In the genomic region with DNA sequence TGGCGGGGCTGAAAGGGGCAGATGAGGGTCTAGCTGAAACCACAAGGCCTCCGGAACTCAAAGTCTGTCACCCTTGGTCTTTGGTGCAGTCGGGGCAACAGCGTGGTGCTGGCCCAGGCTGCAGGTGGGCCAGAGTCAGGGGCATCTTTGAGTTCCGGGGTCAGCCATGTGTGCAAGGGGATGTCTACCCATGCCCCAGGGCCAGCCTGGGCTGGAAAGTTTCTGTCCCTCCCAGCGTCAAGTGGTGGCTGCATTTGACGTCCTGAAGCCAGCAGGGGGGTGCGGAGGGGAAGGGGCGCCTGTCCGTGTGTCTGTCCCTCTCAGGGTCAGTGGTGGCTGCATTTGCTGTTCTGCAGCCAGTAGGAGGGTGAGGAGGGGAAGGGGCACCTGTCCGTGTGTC, we compare ENCODE assay signal across 8 cellular contexts. TPM values are rescaled to one million over a fixed set of nuclear protein-coding genes. Genes with fewer than 3 reads are reported as not detected.
DNase-seq lines count a peak whose midpoint lies in the region; ATAC-seq and TF ChIP-seq lines count a peak whose summit lies in the region.

No MANE protein-coding gene starts in this region.

- POLR2A ChIA-PET in activated CD8-positive, alpha-beta T cell treated with anti-CD3 and anti-CD28 coated beads for 36 hours (lab: Charles Lee) = interaction anchor here (0.7 to 0.8 kb wide), 3 partner anchors 13 to 44 kb away, joined by 3 to 5 read pairs (median 4); no protein-coding TSS in a partner anchor

- peak overlapping the region; percentile 90 for H3K4me3 Mint-ChIP-seq in activated CD4-positive, alpha-beta T cell treated with anti-CD3 and anti-CD28 coated beads, Interleukin-2, amount 10 ng/mL, durations not matched to agents 24 days and 14 days
- peak overlapping the region; percentile 88 for H3K4me3 Mint-ChIP-seq in activated CD8-positive, alpha-beta T cell treated with anti-CD3 and anti-CD28 coated beads for 36 hours

- H3K36me3 Mint-ChIP-seq in activated CD4-positive, alpha-beta T cell treated with anti-CD3 and anti-CD28 coated beads, Interleukin-2, amount 10 ng/mL, durations not matched to agents 24 days and 14 days (ENCODE audit: low read depth) = peaks cover 20% of the 10 kb centered on the region
- H3K36me3 Mint-ChIP-seq in activated CD8-positive, alpha-beta T cell treated with anti-CD3 and anti-CD28 coated beads for 36 hours (ENCODE audit: low read depth) = peaks cover 22% of the 10 kb centered on the region

- H3K9me3 ChIP-seq in iPS-18c (ENCODE audit: control insufficient read depth, insufficient read depth, low read length) (no peaks in the 10 kb centered on the region), stomach smooth muscle (ENCODE audit: control insufficient read depth in 2 of 2, low read length in 2 of 2) (no peaks in the 10 kb centered on the region)

- H3K9ac ChIP-seq in stomach smooth muscle (ENCODE audit: low read length in 2 of 2) = peak overlapping the region; percentile 66 to 86

- H3K27ac ChIP-seq in stomach smooth muscle (ENCODE audit: low read length) = peak overlapping the region; percentile 95

- peaks cover 0 to 6% of the 10 kb centered on the region in 2 donors for H3K36me3 ChIP-seq in stomach smooth muscle (ENCODE audit: control insufficient read depth in 2 of 2, insufficient read depth in 2 of 2, low read length in 2 of 2)

- ATAC-seq in activated CD8-positive, alpha-beta T cell treated with anti-CD3 and anti-CD28 coated beads for 36 hours = no peak
- ATAC-seq in HG03135 (IDR thresholded peaks at IDR 0.05; ENCODE audit: unreplicated experiment) (no peak), HG03139 (IDR thresholded peaks at IDR 0.05; ENCODE audit: unreplicated experiment) (no peak)

- H3K4me1 ChIP-seq in stomach smooth muscle (ENCODE audit: control insufficient read depth, insufficient read depth, low read length) = peaks cover 28% of the 10 kb centered on the region

- H3K4me3 ChIP-seq in iPS-18c (ENCODE audit: insufficient read depth, low read depth, low read length) (peak overlapping the region; percentile 77), stomach smooth muscle (ENCODE audit: low read length in 2 of 2) (peak overlapping the region; percentile 85 to 88)

- H3K4me1 Mint-ChIP-seq in activated CD4-positive, alpha-beta T cell treated with anti-CD3 and anti-CD28 coated beads, Interleukin-2, amount 10 ng/mL, durations not matched to agents 24 days and 14 days = peaks cover 24% of the 10 kb centered on the region
- peaks cover 33% of the 10 kb centered on the region for H3K4me1 Mint-ChIP-seq in activated CD8-positive, alpha-beta T cell treated with anti-CD3 and anti-CD28 coated beads for 36 hours (ENCODE audit: low read depth)

- intact Hi-C loops in activated CD4-positive, alpha-beta T cell treated with anti-CD3 and anti-CD28 coated beads, Interleukin-2, amount 10 ng/mL, durations not matched to agents 24 days and 14 days (cut with micrococcal nuclease) = loop anchor here (1.0 to 10.0 kb wide), 7 partner anchors 24 to 202 kb away; a partner anchor contains a TSS
- intact Hi-C loops in activated CD8-positive, alpha-beta T cell treated with anti-CD3 and anti-CD28 coated beads for 36 hours (cut with micrococcal nuclease) = loop anchor here (10.0 kb wide), 1 partner anchor 80 kb away; a partner anchor contains a TSS

- H3K27me3 ChIP-seq in stomach smooth muscle (ENCODE audit: control insufficient read depth in 1 of 2, insufficient read depth in 2 of 2, low read length in 2 of 2) = no peaks in the 10 kb centered on the region

- H3K27ac Mint-ChIP-seq in activated CD4-positive, alpha-beta T cell treated with anti-CD3 and anti-CD28 coated beads, Interleukin-2, amount 10 ng/mL, durations not matched to agents 24 days and 14 days = peak overlapping the region; percentile 88
- H3K27ac Mint-ChIP-seq in activated CD8-positive, alpha-beta T cell treated with anti-CD3 and anti-CD28 coated beads for 36 hours = peak overlapping the region; percentile 95

- no peaks in the 10 kb centered on the region for H3K27me3 Mint-ChIP-seq in activated CD4-positive, alpha-beta T cell treated with anti-CD3 and anti-CD28 coated beads, Interleukin-2, amount 10 ng/mL, durations not matched to agents 24 days and 14 days
- no peaks in the 10 kb centered on the region for H3K27me3 Mint-ChIP-seq in activated CD8-positive, alpha-beta T cell treated with anti-CD3 and anti-CD28 coated beads for 36 hours

- DNase-seq in activated CD4-positive, alpha-beta T cell treated with anti-CD3 and anti-CD28 coated beads, Interleukin-2, amount 10 ng/mL, durations not matched to agents 24 days and 14 days = peak; percentile 69
- DNase-seq in activated CD4-positive, alpha-beta T cell treated with anti-CD3 and anti-CD28 coated beads for 48 hours = no peak
- DNase-seq in activated CD8-positive, alpha-beta T cell treated with anti-CD3 and anti-CD28 coated beads for 36 hours = no peak
- no peak for DNase-seq in activated gamma-delta T cell (lab: John Stamatoyannopoulos, UW)

- TF ChIP-seq CTCF in activated CD8-positive, alpha-beta T cell treated with anti-CD3 and anti-CD28 coated beads for 36 hours (IDR thresholded peaks at IDR 0.05) = no peak

- H3K9me3 Mint-ChIP-seq in activated CD4-positive, alpha-beta T cell treated with anti-CD3 and anti-CD28 coated beads, Interleukin-2, amount 10 ng/mL, durations not matched to agents 24 days and 14 days = no peaks in the 10 kb centered on the region
- H3K9me3 Mint-ChIP-seq in activated CD8-positive, alpha-beta T cell treated with anti-CD3 and anti-CD28 coated beads for 36 hours = no peaks in the 10 kb centered on the region

- CTCF ChIA-PET in activated CD8-positive, alpha-beta T cell treated with anti-CD3 and anti-CD28 coated beads for 36 hours (lab: Charles Lee) = interaction anchor here (0.9 to 1.0 kb wide), 2 partner anchors 8 to 26 kb away, joined by 3 read pairs; no protein-coding TSS in a partner anchor

RNA-seq across cellular contexts. Expression of a gene that starts 0.7 kb away (rescaled TPM):
- 39.5 and 40.9 TPM in 2 replicates for total RNA-seq in activated CD4-positive, alpha-beta T cell treated with anti-CD3 and anti-CD28 coated beads, Interleukin-2, amount 10 ng/mL, durations not matched to agents 24 days and 14 days
- 10 to 100 TPM; 30.9 to 32.6 TPM for total RNA-seq in activated CD8-positive, alpha-beta T cell treated with anti-CD3 and anti-CD28 coated beads for 36 hours

RNA-seq across cellular contexts. Expression of a gene that starts 4.1 kb away (rescaled TPM):
- 11.7 and 12.3 TPM in 2 replicates for total RNA-seq in activated CD4-positive, alpha-beta T cell treated with anti-CD3 and anti-CD28 coated beads, Interleukin-2, amount 10 ng/mL, durations not matched to agents 24 days and 14 days
- total RNA-seq in activated CD8-positive, alpha-beta T cell treated with anti-CD3 and anti-CD28 coated beads for 36 hours = 1 to 10 TPM; 4.0 to 4.3 TPM

RNA-seq across cellular contexts. Expression of a gene that starts 35.1 kb away (rescaled TPM):
- 33.9 and 34.2 TPM in 2 replicates for total RNA-seq in activated CD4-positive, alpha-beta T cell treated with anti-CD3 and anti-CD28 coated beads, Interleukin-2, amount 10 ng/mL, durations not matched to agents 24 days and 14 days
- 10 to 100 TPM; 50.6 TPM for total RNA-seq in activated CD8-positive, alpha-beta T cell treated with anti-CD3 and anti-CD28 coated beads for 36 hours
